19 cellular contexts compared by ENCODE assay signal in genomic region chrX:32538554-32538953, GRCh38.
DNase-seq lines count a peak whose midpoint lies in the region; ATAC-seq and TF ChIP-seq lines count a peak whose summit lies in the region.
"Had no signal": no experiment of that assay in that cellular context is flagged by ENCODE, and none has a peak within 500 bp of the region (broad histone marks: within the 10 kb centered on the region; RNA-seq: fewer than 3 reads in every experiment).

No MANE protein-coding gene starts in this region.

- H3K9me2 ChIP-seq in GM23338 (ENCODE audit: insufficient read depth) = no peaks in the 10 kb centered on the region

- H3K27ac Mint-ChIP-seq in GM23338 (peak overlapping the region; percentile 92), endodermal cell (peak overlapping the region; percentile 28)
- H3K27ac Mint-ChIP-seq: CD4-positive, CD25-positive, alpha-beta regulatory T cell; CD8-positive, alpha-beta memory T cell; HFFc6; IgD-negative memory B cell had no signal

- H3K9me3 ChIP-seq in heart left ventricle (no peaks in the 10 kb centered on the region), right cardiac atrium (ENCODE audit: control insufficient read depth, low read length) (no peaks in the 10 kb centered on the region), endodermal cell (ENCODE audit: control insufficient read depth, low read length) (no peaks in the 10 kb centered on the region), right lobe of liver (no peaks in the 10 kb centered on the region)
- H3K9me3 ChIP-seq: BE2C had no signal

- H3K4me3 ChIP-seq in heart left ventricle = no peak overlapping the region
- no peak overlapping the region for H3K4me3 ChIP-seq in right cardiac atrium (ENCODE audit: low read length)
- H3K4me3 ChIP-seq in GM23338 = no peak overlapping the region
- no peak overlapping the region for H3K4me3 ChIP-seq in endodermal cell (ENCODE audit: low read length)
- no peak overlapping the region for H3K4me3 ChIP-seq in right lobe of liver
- H3K4me3 ChIP-seq: GM23248 had no signal

- intact Hi-C loops in heart left ventricle (cut with DNase I) = loop anchor here in 1 of 10 donors (10.0 kb wide), 1 partner anchor 796 kb away; no protein-coding TSS in a partner anchor
- intact Hi-C loops in right cardiac atrium (cut with DNase I) = no loop called here
- intact Hi-C loops in right lobe of liver (cut with DNase I) = no loop called here

- H3K4me3 Mint-ChIP-seq in GM23338 (no peak overlapping the region), endodermal cell (no peak overlapping the region)
- H3K4me3 Mint-ChIP-seq: CD4-positive, CD25-positive, alpha-beta regulatory T cell; CD8-positive, alpha-beta memory T cell; HFFc6; IgD-negative memory B cell had no signal

- no peaks in the 10 kb centered on the region for H3K79me2 ChIP-seq in GM23338 (replicated peaks; ENCODE audit: insufficient read depth)

- peaks cover 0 to 5% (median 0%) of the 10 kb centered on the region in 12 donors for H3K4me1 ChIP-seq in heart left ventricle
- H3K4me1 ChIP-seq in right cardiac atrium (ENCODE audit: control insufficient read depth, insufficient read depth, low read length) = no peaks in the 10 kb centered on the region
- H3K4me1 ChIP-seq in GM23338 (ENCODE audit: insufficient read depth) = peaks cover 13% of the 10 kb centered on the region
- no peaks in the 10 kb centered on the region for H3K4me1 ChIP-seq in endodermal cell (ENCODE audit: control insufficient read depth, insufficient read depth, low read length)
- no peaks in the 10 kb centered on the region for H3K4me1 ChIP-seq in right lobe of liver
- H3K4me1 ChIP-seq: BE2C had no signal

- TF ChIP-seq CTCF in heart left ventricle (IDR thresholded peaks at IDR 0.05) (no peak), GM23338 (conservative IDR thresholded peaks at IDR 0.05; ENCODE audit: low read depth in 2 of 2) (no peak), endodermal cell (conservative IDR thresholded peaks at IDR 0.05) (no peak), right lobe of liver (IDR thresholded peaks at IDR 0.05) (no peak)

- 0 out of 2 replicates have a peak overlapping the region, but pooled peaks have one; percentile 26 for H3K4me2 ChIP-seq in GM23338

- H3K27me3 ChIP-seq in heart left ventricle (no peaks in the 10 kb centered on the region), right cardiac atrium (ENCODE audit: control insufficient read depth, insufficient read depth) (no peaks in the 10 kb centered on the region), GM23338 (ENCODE audit: insufficient read depth) (no peaks in the 10 kb centered on the region), endodermal cell (ENCODE audit: control insufficient read depth, insufficient read depth, low read length, poor library complexity, severe bottlenecking) (no peaks in the 10 kb centered on the region), right lobe of liver (no peaks in the 10 kb centered on the region)
- H3K27me3 ChIP-seq: BE2C had no signal

- H3K27ac ChIP-seq in heart left ventricle (no peak overlapping the region), right cardiac atrium (ENCODE audit: low read length) (no peak overlapping the region), GM23338 (ENCODE audit: low read depth) (no peak overlapping the region), endodermal cell (ENCODE audit: low read depth, low read length) (no peak overlapping the region), right lobe of liver (no peak overlapping the region)
- H3K27ac ChIP-seq: GM23248 had no signal

- H2AFZ ChIP-seq in GM23338 = no peak overlapping the region
- H2AFZ ChIP-seq: GM23248 had no signal

- no peak for TF ChIP-seq POLR2A in heart left ventricle (IDR thresholded peaks at IDR 0.05)
- TF ChIP-seq POLR2A in right lobe of liver (IDR thresholded peaks at IDR 0.05) = no peak

- DNase-seq in heart left ventricle (no peak), right cardiac atrium (no peak), GM23338 (ENCODE audit: low spot score) (no peak), endodermal cell (no peak), T1000 (lab: John Stamatoyannopoulos, UW) (no peak), cerebellar cortex (ENCODE audit: low spot score) (no peak), right lobe of liver (no peak)
- DNase-seq: ACHN; BE2C; C1 segment of cervical spinal cord; CD4-positive, CD25-positive, alpha-beta regulatory T cell; CD8-positive, alpha-beta memory T cell; COR-L47; GDM1; GM23248; HFFc6 had no signal

- peak in 3 of 4 donors; percentile 30 to 70 (median 31) for ATAC-seq in heart left ventricle
- no peak for ATAC-seq in right cardiac atrium
- no peak for ATAC-seq in GM23338
- no peak for ATAC-seq in right lobe of liver
- ATAC-seq: HCT116, HepG2 had no signal

- H3K27me3 Mint-ChIP-seq in GM23338 (ENCODE audit: insufficient read depth, low read depth, poor library complexity) (peaks cover 2% of the 10 kb centered on the region), endodermal cell (ENCODE audit: insufficient read depth) (peaks cover 3% of the 10 kb centered on the region)
- H3K27me3 Mint-ChIP-seq: CD4-positive, CD25-positive, alpha-beta regulatory T cell had no signal

- H3K4me1 Mint-ChIP-seq in GM23338 (peaks cover 31% of the 10 kb centered on the region), endodermal cell (peaks cover 12% of the 10 kb centered on the region)
- H3K4me1 Mint-ChIP-seq: CD4-positive, CD25-positive, alpha-beta regulatory T cell; CD8-positive, alpha-beta memory T cell; IgD-negative memory B cell had no signal

- H3K9me3 Mint-ChIP-seq in GM23338 = no peaks in the 10 kb centered on the region
- peaks cover 8% of the 10 kb centered on the region for H3K9me3 Mint-ChIP-seq in endodermal cell
- H3K9me3 Mint-ChIP-seq: IgD-negative memory B cell had no signal

- no peaks in the 10 kb centered on the region for H3F3A ChIP-seq in GM23338 (replicated peaks; ENCODE audit: low read depth)

- H4K20me1 ChIP-seq in GM23338 (replicated peaks; ENCODE audit: insufficient read depth) = no peaks in the 10 kb centered on the region

- no peak overlapping the region for H3K9ac ChIP-seq in endodermal cell (ENCODE audit: extremely low read depth, low read length, poor library complexity, severe bottlenecking)
- H3K9ac ChIP-seq: GM23248 had no signal

- H3K36me3 ChIP-seq in heart left ventricle (no peaks in the 10 kb centered on the region), GM23338 (ENCODE audit: insufficient read depth) (no peaks in the 10 kb centered on the region), endodermal cell (ENCODE audit: control insufficient read depth, insufficient read depth, low read length) (no peaks in the 10 kb centered on the region), right lobe of liver (no peaks in the 10 kb centered on the region)
- H3K36me3 ChIP-seq: BE2C had no signal

- 57 to 70% (median 58%) methylated on average over 8 of the region's 8 CpGs for WGBS in heart left ventricle, 4 donors
- WGBS in right cardiac atrium = 75% methylated on average over 8 of the region's 8 CpGs
- 95 to 96% methylated on average over 4 to 8 of the region's 8 CpGs for WGBS in endodermal cell (ENCODE audit: insufficient coverage in 1 of 2, insufficient read length in 1 of 2), 2 experiments
- WGBS in right lobe of liver (ENCODE audit: insufficient coverage, low coverage, low lambda C conversion rate, missing lambda C conversion rate) = 67% methylated on average over 8 of the region's 8 CpGs

- H3K36me3 Mint-ChIP-seq in GM23338 (ENCODE audit: low read depth) (no peaks in the 10 kb centered on the region), endodermal cell (ENCODE audit: low read depth) (no peaks in the 10 kb centered on the region)
- H3K36me3 Mint-ChIP-seq: CD4-positive, CD25-positive, alpha-beta regulatory T cell; CD8-positive, alpha-beta memory T cell; IgD-negative memory B cell had no signal

TF ChIP-seq in GM23338, 12 proteins besides CTCF, POLR2A, EP300 and RAD21 (continues in another document):
- TF ChIP-seq ETS1 (IDR thresholded peaks at IDR 0.05) = no peak
- TF ChIP-seq EZH2phosphoT487 (IDR thresholded peaks at IDR 0.05; ENCODE audit: unreplicated experiment) = no peak
- no peak for TF ChIP-seq CREB1 (CRISPR knock-in tag; IDR thresholded peaks at IDR 0.05; ENCODE audit: low read depth)
- TF ChIP-seq NANOG (IDR thresholded peaks at IDR 0.05; ENCODE audit: borderline replicate concordance) = no peak
- TF ChIP-seq ZNF331 (CRISPR knock-in tag; IDR thresholded peaks at IDR 0.05; ENCODE audit: low read depth) = no peak
- TF ChIP-seq ZNF114 (CRISPR knock-in tag; IDR thresholded peaks at IDR 0.05) = no peak
- no peak for TF ChIP-seq JUNB (IDR thresholded peaks at IDR 0.05; ENCODE audit: unreplicated experiment)
- no peak for TF ChIP-seq POLR2AphosphoS5 (IDR thresholded peaks at IDR 0.05; ENCODE audit: low read depth)
- TF ChIP-seq STAT1 (IDR thresholded peaks at IDR 0.05; ENCODE audit: unreplicated experiment) = no peak
- TF ChIP-seq EZH2 (IDR thresholded peaks at IDR 0.05; ENCODE audit: low read depth, unreplicated experiment) = no peak

Comparison
In these comparisons a context has a peak if more than half of its experiments do, and no peak if none do; other contexts are left out.
1. ATAC-seq: peak in heart left ventricle (3 of 4); none in right cardiac atrium (0 of 2), GM23338 (single experiment) and right lobe of liver (0 of 4).